Comparison of ENCODE assay signal across 8 cellular contexts in the genomic region with DNA sequence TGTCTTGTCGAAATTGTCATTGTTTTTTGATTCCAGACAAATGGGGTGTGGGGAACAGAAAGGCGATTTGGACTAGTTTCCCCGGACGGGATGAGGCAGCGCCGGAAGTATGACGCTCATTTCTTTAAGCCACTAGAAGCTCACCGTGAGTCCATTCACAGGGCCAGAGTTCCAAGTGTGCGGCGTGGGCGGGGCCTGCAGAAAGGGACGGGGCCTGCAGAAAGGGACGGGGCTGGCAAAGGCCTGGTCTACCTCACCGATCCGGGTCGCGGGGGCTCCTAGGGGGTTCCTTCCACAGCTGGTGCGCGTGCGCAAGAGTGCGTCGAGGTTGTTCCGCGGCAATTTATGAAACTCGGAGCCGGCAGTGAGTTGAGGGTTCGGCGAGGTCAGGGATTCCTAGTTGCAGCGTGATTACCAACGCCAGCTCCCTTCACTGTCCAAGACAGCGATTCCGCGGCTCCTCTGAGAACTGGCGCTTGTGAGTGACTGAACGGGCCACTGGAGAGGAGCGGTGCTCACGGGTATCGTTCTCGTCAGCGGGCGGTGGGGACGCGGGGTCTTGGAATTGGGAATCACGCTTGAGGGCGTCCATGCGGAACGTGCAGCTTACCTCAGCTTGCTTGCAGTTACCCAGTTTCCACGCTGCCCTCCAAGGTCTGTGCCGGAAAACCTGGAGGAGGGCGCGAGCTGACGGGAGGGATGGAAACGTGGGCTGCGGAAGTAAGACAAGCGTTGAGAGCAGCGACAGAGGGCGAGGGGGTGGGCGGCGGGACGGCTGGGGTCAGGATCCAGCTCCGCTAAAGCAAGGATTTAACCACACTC. TPM values are rescaled to one million over a fixed set of nuclear protein-coding genes. Genes with fewer than 3 reads are reported as not detected.
DNase-seq lines count a peak whose midpoint lies in the region; ATAC-seq and TF ChIP-seq lines count a peak whose summit lies in the region.

Gene ZNF215, plus strand, starts transcription at position 219 of the 822 bp plus-strand sequence. CDS start 5,847 bp downstream, outside the sequence.

- peak; percentile 63 for ATAC-seq in GM21529 (IDR thresholded peaks at IDR 0.05; ENCODE audit: unreplicated experiment)

- H3K36me3 ChIP-seq in HUES48 (ENCODE audit: control insufficient read depth, insufficient read depth, low read length) (peaks cover 10% of the 10 kb centered on the region), kidney epithelial cell (ENCODE audit: control insufficient read depth, insufficient read depth, low read length) (no peaks in the 10 kb centered on the region)

- H3K9me3 ChIP-seq in HUES48 (ENCODE audit: control insufficient read depth, insufficient read depth, low read length) = no peaks in the 10 kb centered on the region

- H3K9ac ChIP-seq in HUES48 (ENCODE audit: low read depth, low read length) = peak within 1 kb of the TSS; percentile 84

- 0 out of 2 replicates have a peak, but pooled peaks cover 4% of the 10 kb centered on the region for H3K27me3 ChIP-seq in HUES48 (ENCODE audit: control insufficient read depth, insufficient read depth, low read length)
- H3K27me3 ChIP-seq in kidney epithelial cell (ENCODE audit: control insufficient read depth, insufficient read depth, low read length) = no peaks in the 10 kb centered on the region

- peaks cover 20% of the 10 kb centered on the region for H3K4me1 ChIP-seq in HUES48 (ENCODE audit: control insufficient read depth, insufficient read depth, low read length)

- TF ChIP-seq CTCF in kidney epithelial cell (IDR thresholded peaks at IDR 0.05; ENCODE audit: insufficient read depth, low read length, poor library complexity, severe bottlenecking) = no peak

- peak within 1 kb of the TSS; percentile 67 for H3K27ac ChIP-seq in HUES48 (ENCODE audit: low read depth, low read length)

- H3K4me3 ChIP-seq in HUES48 (ENCODE audit: low read depth, low read length) (peak within 1 kb of the TSS; percentile 86), kidney epithelial cell (ENCODE audit: low read depth, low read length) (peak within 1 kb of the TSS; percentile 73)

- DNase-seq in GM04503 (ENCODE audit: low read depth) (peak; percentile 30), SKM-1 (lab: John Stamatoyannopoulos, UW; ENCODE audit: unreplicated experiment) (peak; percentile 71), cerebellum (ENCODE audit: low spot score) (peak; percentile 2), kidney epithelial cell (ENCODE audit: low read depth) (peak; percentile 42), NCI-H446 treated with DMSO at 0.1 percent for 48 hours (lab: John Stamatoyannopoulos, UW) (no peak)
- DNase-seq in stimulated activated CD4-positive, alpha-beta T cell treated with anti-CD3 and anti-CD28 coated beads, Interleukin-12 subunit alpha, Interleukin-12 subunit beta, amount 100 ng/mL, for 4 hours = peak; percentile 17

RNA-seq across cellular contexts. Expression of gene ZNF215, which starts in this region (rescaled TPM):
- total RNA-seq in cerebellum (7.8 TPM), kidney epithelial cell (1.5 and 2.7 TPM in 2 replicates)
